8 cellular contexts compared by ENCODE assay signal in the genomic region with DNA sequence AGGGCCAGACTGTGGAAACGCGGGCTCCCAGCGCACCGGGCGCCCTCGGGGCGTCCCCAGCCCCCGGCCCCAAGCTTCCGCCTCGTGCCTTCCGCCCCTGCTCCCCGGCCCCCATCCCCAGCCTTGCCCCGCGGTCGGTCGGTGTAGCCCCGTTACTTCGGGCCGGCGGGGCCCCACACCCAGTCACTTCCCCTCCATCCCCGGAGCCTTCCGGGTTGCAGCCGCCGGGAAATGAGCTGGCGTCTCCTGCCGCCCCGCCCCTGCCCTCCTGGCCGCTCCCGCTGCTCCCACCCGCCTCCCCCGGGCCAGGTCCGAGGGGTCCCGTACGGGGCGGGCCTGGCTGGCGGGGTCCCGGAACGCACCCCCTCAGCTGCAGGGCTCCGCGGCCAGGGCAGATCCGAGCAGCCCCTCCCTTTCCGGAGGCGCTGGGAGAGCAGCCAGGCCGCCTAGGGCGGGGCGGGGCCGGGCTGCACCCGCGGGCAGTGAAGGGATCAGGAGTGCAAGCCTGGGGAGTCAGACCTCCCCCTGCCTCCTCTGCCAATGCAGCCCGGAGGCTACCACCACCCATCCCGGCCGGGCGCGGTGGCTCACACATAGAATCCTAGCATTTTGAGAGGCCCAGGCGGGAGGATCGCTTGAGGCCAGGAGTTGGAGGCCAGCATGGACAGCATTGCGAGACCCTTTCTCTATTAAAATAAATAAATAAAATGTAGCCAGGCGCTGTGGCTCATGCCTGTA. TPM values are rescaled to one million over a fixed set of nuclear protein-coding genes. Genes with fewer than 3 reads are reported as not detected.
A peak's percentile ranks its signal among the peaks of the same experiment; 100 is the strongest.
DNase-seq lines count a peak whose midpoint lies in the region; ATAC-seq and TF ChIP-seq lines count a peak whose summit lies in the region.

No MANE protein-coding gene starts in this region.

- TF ChIP-seq CTCF in lower leg skin (IDR thresholded peaks at IDR 0.05) = no peak

- peaks cover 42% of the 10 kb centered on the region for H3K4me1 Mint-ChIP-seq in activated CD4-positive, alpha-beta T cell treated with anti-CD3 and anti-CD28 coated beads, Interleukin-2, amount 10 ng/mL, durations not matched to agents 7 days and 5 days

- POLR2A ChIA-PET in activated CD4-positive, alpha-beta T cell treated with anti-CD3 and anti-CD28 coated beads, Interleukin-2, amount 10 ng/mL, durations not matched to agents 7 days and 5 days (lab: Charles Lee) = interaction anchor here (0.6 kb wide), 1 partner anchor 960 kb away, joined by 3 read pairs; no protein-coding TSS in a partner anchor

- intact Hi-C loops in lower leg skin (cut with DNase I; ENCODE audit: low total_unique reads) = no loop called here

- DNase-seq in NCI-H2227 (lab: John Stamatoyannopoulos, UW; ENCODE audit: unreplicated experiment) = peak; percentile 78
- no peak for DNase-seq in NCI-H2227 treated with DMSO at 0.1 percent for 48 hours (lab: John Stamatoyannopoulos, UW)
- peak; percentile 75 for DNase-seq in NCI-H2196 (lab: John Stamatoyannopoulos, UW; ENCODE audit: unreplicated experiment)
- DNase-seq in activated CD4-positive, alpha-beta T cell treated with anti-CD3 and anti-CD28 coated beads, Interleukin-2, amount 10 ng/mL, durations not matched to agents 7 days and 5 days = peak; percentile 72
- DNase-seq in ecto neural progenitor cell (ENCODE audit: low spot score) = peak; percentile 73
- peak; percentile 49 to 95 for DNase-seq in lower leg skin (ENCODE audit: low spot score in 2 of 2)
- DNase-seq in stimulated activated CD4-positive, alpha-beta T cell treated with anti-CD3 and anti-CD28 coated beads, TNF-alpha, amount 100 ng/mL, for 24 hours (ENCODE audit: low read depth in 3 of 3) = peak; percentile 19 to 69 (median 39)

- peak overlapping the region; percentile 75 for H3K4me3 Mint-ChIP-seq in activated CD4-positive, alpha-beta T cell treated with anti-CD3 and anti-CD28 coated beads, Interleukin-2, amount 10 ng/mL, durations not matched to agents 7 days and 5 days

- H3K27ac Mint-ChIP-seq in activated CD4-positive, alpha-beta T cell treated with anti-CD3 and anti-CD28 coated beads, Interleukin-2, amount 10 ng/mL, durations not matched to agents 7 days and 5 days = peak overlapping the region; percentile 75

- no peaks in the 10 kb centered on the region for H3K9me3 Mint-ChIP-seq in activated CD4-positive, alpha-beta T cell treated with anti-CD3 and anti-CD28 coated beads, Interleukin-2, amount 10 ng/mL, durations not matched to agents 7 days and 5 days

- WGBS in lower leg skin, 2 donors = 7% methylated on average over 17 to 33 of the region's 58 CpGs

- H3K4me3 ChIP-seq in lower leg skin (ENCODE audit: low read depth, poor library complexity, severe bottlenecking) = peak overlapping the region; percentile 69

- H3K27me3 Mint-ChIP-seq in activated CD4-positive, alpha-beta T cell treated with anti-CD3 and anti-CD28 coated beads, Interleukin-2, amount 10 ng/mL, durations not matched to agents 7 days and 5 days = no peaks in the 10 kb centered on the region

- H3K36me3 Mint-ChIP-seq in activated CD4-positive, alpha-beta T cell treated with anti-CD3 and anti-CD28 coated beads, Interleukin-2, amount 10 ng/mL, durations not matched to agents 7 days and 5 days (ENCODE audit: low read depth) = peaks cover 25% of the 10 kb centered on the region

- no peak for TF ChIP-seq POLR2A in lower leg skin (IDR thresholded peaks at IDR 0.05)

- ATAC-seq in HG02642 (IDR thresholded peaks at IDR 0.05; ENCODE audit: poor library complexity, unreplicated experiment) = peak; percentile 53

- CTCF ChIA-PET in activated CD4-positive, alpha-beta T cell treated with anti-CD3 and anti-CD28 coated beads, Interleukin-2, amount 10 ng/mL, durations not matched to agents 7 days and 5 days (lab: Charles Lee) = interaction anchor here (0.6 kb wide), 1 partner anchor 90 kb away, joined by 3 read pairs; no protein-coding TSS in a partner anchor

RNA-seq across cellular contexts. Expression of a gene that starts 0.7 kb away (rescaled TPM):
- 100 to 1,000 TPM; 361 to 399 TPM for total RNA-seq in activated CD4-positive, alpha-beta T cell treated with anti-CD3 and anti-CD28 coated beads, Interleukin-2, amount 10 ng/mL, durations not matched to agents 7 days and 5 days
- 10 to 100 TPM; 51.4 to 83.1 (median 54.3) TPM for total RNA-seq in lower leg skin

RNA-seq across cellular contexts. Expression of a gene that starts 33.2 kb away (rescaled TPM):
- 10 to 100 TPM; 81.4 to 81.9 TPM for total RNA-seq in activated CD4-positive, alpha-beta T cell treated with anti-CD3 and anti-CD28 coated beads, Interleukin-2, amount 10 ng/mL, durations not matched to agents 7 days and 5 days
- 10 to 100 TPM; 64.8 to 81.8 (median 73.9) TPM for total RNA-seq in lower leg skin

RNA-seq across cellular contexts. Expression of a gene that starts 33.5 kb away (rescaled TPM):
- 100 to 1,000 TPM in 1 of 2 experiments, 10 to 100 TPM in 1; 94.2 to 115 TPM for total RNA-seq in activated CD4-positive, alpha-beta T cell treated with anti-CD3 and anti-CD28 coated beads, Interleukin-2, amount 10 ng/mL, durations not matched to agents 7 days and 5 days
- 10 to 100 TPM; 48.2 to 71.0 (median 58.5) TPM for total RNA-seq in lower leg skin

RNA-seq across cellular contexts. Expression of a gene that starts 49.5 kb away (rescaled TPM):
- 10 to 100 TPM; 51.9 to 56.8 TPM for total RNA-seq in activated CD4-positive, alpha-beta T cell treated with anti-CD3 and anti-CD28 coated beads, Interleukin-2, amount 10 ng/mL, durations not matched to agents 7 days and 5 days
- 100 to 1,000 TPM; 108 to 140 (median 123) TPM for total RNA-seq in lower leg skin

Comparison
In these comparisons a context has a peak if more than half of its experiments do, and no peak if none do; other contexts are left out.
1. RNA of a gene that starts 0.7 kb away (total RNA-seq): 361 to 399 TPM in activated CD4-positive, alpha-beta T cell treated with anti-CD3 and anti-CD28 coated beads, Interleukin-2, amount 10 ng/mL, durations not matched to agents 7 days and 5 days; 51.4 to 83.1 TPM in lower leg skin; every median in the first group is over 4 times any median in the second.